18 cellular contexts compared by ENCODE assay signal in genomic region chr7:45982132-45982531, GRCh38.
"Had no signal": no experiment of that assay in that cellular context is flagged by ENCODE, and none has a peak within 500 bp of the region (broad histone marks: within the 10 kb centered on the region; RNA-seq: fewer than 3 reads in every experiment).

No MANE protein-coding gene starts in this region.

- H3K27ac ChIP-seq: hepatocyte, ovary, right atrium auricular region, stomach had no signal

- H3K36me3 ChIP-seq: ovary, right atrium auricular region, stomach, thoracic aorta had no signal

- DNase-seq: effector CD4-positive, alpha-beta T cell; foreskin melanocyte; left colon; natural killer cell; ovary; small intestine; stimulated activated CD4-positive, alpha-beta T cell treated with anti-CD3 and anti-CD28 coated beads, Interleukin-12 subunit alpha, Interleukin-12 subunit beta, amount 100 ng/mL, for 4 hours; stimulated activated naive CD4-positive, alpha-beta T cell; stomach; substantia nigra had no signal

- H3K27me3 ChIP-seq: hepatocyte, ovary, right atrium auricular region, stomach had no signal

- H3K36me3 Mint-ChIP-seq: memory B cell, mesothelial cell of epicardium, natural killer cell had no signal

- H3K4me1 Mint-ChIP-seq: memory B cell, natural killer cell had no signal

- H3K4me3 Mint-ChIP-seq: memory B cell, mesothelial cell of epicardium, natural killer cell, neural crest cell, type B pancreatic cell had no signal

- H2AFZ ChIP-seq: hepatocyte had no signal

- H3K4me2 ChIP-seq: hepatocyte had no signal

- H3K79me2 ChIP-seq: hepatocyte had no signal

- ATAC-seq: left colon, natural killer cell had no signal

- H3K9me3 ChIP-seq: ovary, right atrium auricular region, thoracic aorta had no signal

- H3K27ac Mint-ChIP-seq: memory B cell, mesothelial cell of epicardium, natural killer cell, type B pancreatic cell had no signal

- H3K4me3 ChIP-seq: coronary artery, hepatocyte, ovary, right atrium auricular region, stomach, thoracic aorta had no signal
